ENCODE assay signal across 25 cellular contexts in genomic region chr11:126133902-126134301, GRCh38.
A peak's percentile ranks its signal among the peaks of the same experiment; 100 is the strongest.
DNase-seq lines count a peak whose midpoint lies in the region; ATAC-seq lines count a peak whose summit lies in the region.
"Had no signal": no experiment of that assay in that cellular context is flagged by ENCODE, and none has a peak within 500 bp of the region (broad histone marks: within the 10 kb centered on the region; RNA-seq: fewer than 3 reads in every experiment).

No MANE protein-coding gene starts in this region.

- H3K56ac ChIP-seq in mesendoderm (ENCODE audit: low read length), result no peak overlapping the region

- H3K18ac ChIP-seq in mesendoderm (ENCODE audit: low read length), result no peak overlapping the region

- peak overlapping the region; percentile 43; the same call in 1 of the 2 replicates for H3K27ac ChIP-seq in SK-N-MC
- no peak overlapping the region for H3K27ac ChIP-seq in mesendoderm (ENCODE audit: low read depth, low read length)
- H3K27ac ChIP-seq: ascending aorta; BLaER1 treated with 17β-estradiol and CSF1 and Interleukin-3, amounts not matched to agents 10 nM and 100 nM; cardiac muscle cell; coronary artery; stomach; vagina had no signal

- DNase-seq in H7, result peak; percentile 43
- DNase-seq in SK-N-MC (ENCODE audit: low read depth, low spot score), result no peak
- peak; percentile 42 for DNase-seq in mesendoderm
- peak; percentile 64 for DNase-seq in retina
- DNase-seq in DMS153 treated with DMSO at 0.1 percent for 48 hours (lab: John Stamatoyannopoulos, UW; ENCODE audit: unreplicated experiment), result no peak
- DNase-seq in central memory CD4-positive, alpha-beta T cell, result no peak
- DNase-seq: activated CD4-positive, alpha-beta T cell treated with anti-CD3 and anti-CD28 coated beads, Interleukin-2, amount 50 U/mL, for 48 hours; activated CD4-positive, CD25-positive, alpha-beta regulatory T cell treated with anti-CD3 and anti-CD28 coated beads, Interleukin-2, amount 50 U/mL, for 72 hours; activated T-cell treated with anti-CD3 and anti-CD28 coated beads, Interleukin-2, amount 50 U/mL, for 72 hours; effector CD8-positive, alpha-beta T cell; glutamatergic neuron; left ventricle myocardium superior; naive thymus-derived CD4-positive, alpha-beta T cell; NCI-H1436 treated with DMSO at 0.1 percent for 48 hours; NCI-H510A treated with DMSO at 0.1 percent for 48 hours; PC-3; stimulated activated CD8-positive, alpha-beta memory T cell treated with anti-CD3 and anti-CD28 coated beads, Interleukin-4, amount 100 ng/mL, for 48 hours; stomach had no signal

- no peak overlapping the region for H2BK15ac ChIP-seq in mesendoderm (replicated peaks; ENCODE audit: low read depth)

- no peak overlapping the region for H3K4me3 ChIP-seq in H7 (ENCODE audit: insufficient read depth, low read depth, low read length)
- peak overlapping the region; percentile 31 for H3K4me3 ChIP-seq in SK-N-MC
- no peak overlapping the region for H3K4me3 ChIP-seq in mesendoderm (ENCODE audit: low read length)
- H3K4me3 ChIP-seq: ascending aorta; BLaER1 treated with 17β-estradiol and CSF1 and Interleukin-3, amounts not matched to agents 10 nM and 100 nM; cardiac muscle cell; coronary artery; stomach; vagina had no signal

- H3K4ac ChIP-seq in mesendoderm (ENCODE audit: low read depth, low read length), result no peak overlapping the region

- H3K27me3 ChIP-seq in H7 (ENCODE audit: control insufficient read depth, insufficient read depth, low read length), result no peaks in the 10 kb centered on the region
- no peaks in the 10 kb centered on the region for H3K27me3 ChIP-seq in mesendoderm (ENCODE audit: insufficient read depth, low read length, poor library complexity)
- H3K27me3 ChIP-seq: ascending aorta; BLaER1 treated with 17β-estradiol and CSF1 and Interleukin-3, amounts not matched to agents 10 nM and 100 nM; cardiac muscle cell; vagina had no signal

- no peaks in the 10 kb centered on the region for H3K9me3 ChIP-seq in SK-N-MC (ENCODE audit: low read depth, low read length)
- H3K9me3 ChIP-seq: ascending aorta; BLaER1 treated with 17β-estradiol and CSF1 and Interleukin-3, amounts not matched to agents 10 nM and 100 nM; stomach; vagina had no signal

- H3K9ac ChIP-seq in SK-N-MC (ENCODE audit: insufficient read length) (no peak overlapping the region), mesendoderm (ENCODE audit: low read length) (no peak overlapping the region)
- H3K9ac ChIP-seq: BLaER1 treated with 17β-estradiol and CSF1 and Interleukin-3, amounts not matched to agents 10 nM and 100 nM had no signal

- no peak overlapping the region for H2BK120ac ChIP-seq in mesendoderm (ENCODE audit: low read depth, low read length)

- no peak overlapping the region for H2BK5ac ChIP-seq in mesendoderm (ENCODE audit: low read length)

- no peaks in the 10 kb centered on the region for H3K79me2 ChIP-seq in mesendoderm (ENCODE audit: control insufficient read depth, insufficient read depth, low read length)

- H2AK5ac ChIP-seq in mesendoderm (ENCODE audit: low read length), result no peak overlapping the region

- no peak overlapping the region for H3K4me2 ChIP-seq in mesendoderm (ENCODE audit: low read length)
- H3K4me2 ChIP-seq: BLaER1 treated with 17β-estradiol and CSF1 and Interleukin-3, amounts not matched to agents 10 nM and 100 nM had no signal

- H3K79me1 ChIP-seq in mesendoderm (ENCODE audit: low read length), result no peaks in the 10 kb centered on the region

- peaks cover 3% of the 10 kb centered on the region for H3K4me1 ChIP-seq in mesendoderm (ENCODE audit: control insufficient read depth, low read depth, low read length)
- H3K4me1 ChIP-seq: ascending aorta; BLaER1 treated with 17β-estradiol and CSF1 and Interleukin-3, amounts not matched to agents 10 nM and 100 nM had no signal

- H3K36me3 ChIP-seq in H7 (replicated peaks; ENCODE audit: control insufficient read depth, insufficient read depth, low read length) (no peaks in the 10 kb centered on the region), SK-N-MC (ENCODE audit: insufficient read depth, low read length) (no peaks in the 10 kb centered on the region), mesendoderm (ENCODE audit: control insufficient read depth, insufficient read depth, low read length) (no peaks in the 10 kb centered on the region)
- H3K36me3 ChIP-seq: ascending aorta, cardiac muscle cell, stomach, vagina had no signal

- no peak for ATAC-seq in GM18498 (IDR thresholded peaks at IDR 0.05; ENCODE audit: unreplicated experiment)
- ATAC-seq: activated T-cell treated with anti-CD3 and anti-CD28 coated beads, Interleukin-2, amount 50 U/mL, for 72 hours; left ventricle myocardium superior; naive thymus-derived CD4-positive, alpha-beta T cell; PC-3; SK-N-SH treated with all-trans-retinoic acid at 6 μM for 48 hours had no signal

- H3K23ac ChIP-seq in mesendoderm (ENCODE audit: low read length), result no peak overlapping the region

- WGBS in mesendoderm (ENCODE audit: extremely low coverage, insufficient coverage, low lambda C conversion rate), result no CpG with 5 or more reads among the region's 8 CpGs

- H4K5ac ChIP-seq in mesendoderm (ENCODE audit: low read length), result no peak overlapping the region

- H4K8ac ChIP-seq in mesendoderm (ENCODE audit: low read depth, low read length), result no peak overlapping the region

Comparison
In these comparisons a context has a peak if more than half of its experiments do, and no peak if none do; other contexts are left out.
1. DNase-seq: peak in H7 (single experiment), mesendoderm (single experiment) and retina (single experiment); none in SK-N-MC (single experiment), DMS153 treated with DMSO at 0.1 percent for 48 hours (single experiment) and central memory CD4-positive, alpha-beta T cell (single experiment).